9 cellular contexts compared by ENCODE assay signal in the genomic region with DNA sequence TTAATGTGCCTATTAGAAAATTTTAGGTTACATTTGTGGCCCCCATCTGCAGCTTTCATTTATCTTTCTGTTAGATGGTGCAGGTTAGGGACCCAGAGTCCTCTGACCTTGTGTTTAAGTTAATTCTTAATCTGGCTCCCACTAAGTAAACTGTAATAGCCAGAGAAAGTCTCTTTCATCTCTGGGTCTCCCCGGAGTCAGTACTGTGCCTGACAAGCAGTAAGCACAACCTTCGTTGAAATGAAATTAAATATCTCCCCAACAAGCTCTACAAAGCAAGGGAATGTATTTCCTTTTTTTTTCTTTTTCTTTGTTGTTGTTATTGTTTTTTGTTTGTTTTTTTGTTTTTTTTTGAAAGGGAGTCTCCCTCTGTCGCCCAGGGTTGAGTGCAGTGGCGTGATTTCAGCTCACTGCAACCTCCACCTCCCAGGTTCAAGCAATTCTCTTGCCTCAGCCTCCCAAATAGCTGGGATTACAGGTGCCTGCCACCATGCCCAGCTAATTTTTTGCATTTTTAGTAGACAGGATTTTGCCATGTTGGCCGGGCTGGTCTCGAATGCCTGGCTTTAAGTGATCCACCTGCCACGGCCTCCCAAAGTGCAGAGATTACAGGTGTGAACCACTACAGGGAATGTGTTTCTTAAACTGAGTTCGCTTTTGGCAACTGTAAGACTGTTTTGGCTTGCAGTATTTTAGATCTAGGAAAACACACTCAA.
DNase-seq lines count a peak whose midpoint lies in the region; ATAC-seq, FAIRE-seq and TF ChIP-seq lines count a peak whose summit lies in the region.
"Had no signal": no experiment of that assay in that cellular context is flagged by ENCODE, and none has a peak within 500 bp of the region (broad histone marks: within the 10 kb centered on the region; RNA-seq: fewer than 3 reads in every experiment).

No MANE protein-coding gene starts in this region.

- H3K9me3 ChIP-seq in astrocyte (ENCODE audit: insufficient read depth, low read depth, low read length): no peaks in the 10 kb centered on the region
- no peaks in the 10 kb centered on the region for H3K9me3 ChIP-seq in mucosa of stomach (ENCODE audit: control insufficient read depth, low read length)
- no peaks in the 10 kb centered on the region for H3K9me3 ChIP-seq in upper lobe of right lung

- H4K20me1 ChIP-seq in astrocyte (ENCODE audit: insufficient read depth, low read length): no peaks in the 10 kb centered on the region

- no peak for FAIRE-seq in astrocyte (lab: Jason Lieb, UNC)
- FAIRE-seq in D721Med (lab: Jason Lieb, UNC): no peak

- peaks cover 3% of the 10 kb centered on the region for H3K36me3 Mint-ChIP-seq in activated naive CD8-positive, alpha-beta T cell treated with anti-CD3 and anti-CD28 coated beads for 36 hours
- no peaks in the 10 kb centered on the region for H3K36me3 Mint-ChIP-seq in activated naive CD8-positive, alpha-beta T cell treated with anti-CD3 and anti-CD28 coated beads, Interleukin-2, amount 50 U/mL, for 24 hours (ENCODE audit: low read depth)
- no peaks in the 10 kb centered on the region for H3K36me3 Mint-ChIP-seq in astrocyte (ENCODE audit: low read depth, unreplicated experiment)

- peaks cover 10% of the 10 kb centered on the region for H3K4me1 Mint-ChIP-seq in activated naive CD8-positive, alpha-beta T cell treated with anti-CD3 and anti-CD28 coated beads for 36 hours
- peaks cover 11% of the 10 kb centered on the region for H3K4me1 Mint-ChIP-seq in activated naive CD8-positive, alpha-beta T cell treated with anti-CD3 and anti-CD28 coated beads, Interleukin-2, amount 50 U/mL, for 24 hours
- H3K4me1 Mint-ChIP-seq in astrocyte (ENCODE audit: low read depth, unreplicated experiment): peaks cover 14% of the 10 kb centered on the region

- H3K27me3 ChIP-seq in astrocyte (ENCODE audit: insufficient read depth, low read length) (no peaks in the 10 kb centered on the region), mucosa of stomach (ENCODE audit: control insufficient read depth, insufficient read depth, low read length) (no peaks in the 10 kb centered on the region), upper lobe of right lung (no peaks in the 10 kb centered on the region)

- H3K27ac Mint-ChIP-seq in activated naive CD8-positive, alpha-beta T cell treated with anti-CD3 and anti-CD28 coated beads for 36 hours: peak overlapping the region; percentile 20
- no peak overlapping the region for H3K27ac Mint-ChIP-seq in activated naive CD8-positive, alpha-beta T cell treated with anti-CD3 and anti-CD28 coated beads, Interleukin-2, amount 50 U/mL, for 24 hours
- H3K27ac Mint-ChIP-seq in astrocyte (ENCODE audit: unreplicated experiment): no peak overlapping the region

- no peaks in the 10 kb centered on the region for H3K79me2 ChIP-seq in astrocyte (ENCODE audit: insufficient read depth, low read length)

- no peak overlapping the region for H3K4me2 ChIP-seq in astrocyte (ENCODE audit: low read length)

- TF ChIP-seq CTCF in astrocyte (IDR thresholded peaks at IDR 0.05; ENCODE audit: insufficient read depth, low read depth, low read length) (no peak), upper lobe of right lung (IDR thresholded peaks at IDR 0.05) (no peak), D721Med (IDR thresholded peaks at IDR 0.05; ENCODE audit: insufficient read depth, missing control alignments) (no peak)

- no peaks in the 10 kb centered on the region for H3K9me3 Mint-ChIP-seq in activated naive CD8-positive, alpha-beta T cell treated with anti-CD3 and anti-CD28 coated beads for 36 hours
- H3K9me3 Mint-ChIP-seq in activated naive CD8-positive, alpha-beta T cell treated with anti-CD3 and anti-CD28 coated beads, Interleukin-2, amount 50 U/mL, for 24 hours: no peaks in the 10 kb centered on the region
- no peaks in the 10 kb centered on the region for H3K9me3 Mint-ChIP-seq in astrocyte (ENCODE audit: unreplicated experiment)
- H3K9me3 Mint-ChIP-seq: activated T-cell treated with anti-CD3 and anti-CD28 coated beads, Interleukin-2, amount 50 U/mL, for 24 hours had no signal

- H3K4me3 Mint-ChIP-seq in activated naive CD8-positive, alpha-beta T cell treated with anti-CD3 and anti-CD28 coated beads for 36 hours: no peak overlapping the region
- no peak overlapping the region for H3K4me3 Mint-ChIP-seq in activated naive CD8-positive, alpha-beta T cell treated with anti-CD3 and anti-CD28 coated beads, Interleukin-2, amount 50 U/mL, for 24 hours
- H3K4me3 Mint-ChIP-seq in astrocyte (ENCODE audit: unreplicated experiment): no peak overlapping the region

- ATAC-seq in activated naive CD8-positive, alpha-beta T cell treated with anti-CD3 and anti-CD28 coated beads, Interleukin-2, amount 50 U/mL, for 24 hours: no peak
- no peak for ATAC-seq in upper lobe of right lung
- no peak for ATAC-seq in GM19351 (IDR thresholded peaks at IDR 0.05; ENCODE audit: unreplicated experiment)

- H3K36me3 ChIP-seq in astrocyte (ENCODE audit: insufficient read depth, low read length): no peaks in the 10 kb centered on the region
- no peaks in the 10 kb centered on the region for H3K36me3 ChIP-seq in mucosa of stomach (ENCODE audit: control insufficient read depth, insufficient read depth, low read length)
- H3K36me3 ChIP-seq in upper lobe of right lung: no peaks in the 10 kb centered on the region

- H2AFZ ChIP-seq in astrocyte (ENCODE audit: low read depth, low read length): no peak overlapping the region

- H3K4me1 ChIP-seq in astrocyte (ENCODE audit: insufficient read depth, low read length) (peaks cover 7% of the 10 kb centered on the region), mucosa of stomach (ENCODE audit: control insufficient read depth, insufficient read depth, low read length) (peaks cover 4% of the 10 kb centered on the region), upper lobe of right lung (no peaks in the 10 kb centered on the region)

- H3K4me3 ChIP-seq in astrocyte (ENCODE audit: insufficient read depth, low read depth, low read length) (no peak overlapping the region), mucosa of stomach (ENCODE audit: low read length) (no peak overlapping the region), upper lobe of right lung (peak overlapping the region; percentile 56)

- H3K27me3 Mint-ChIP-seq in activated naive CD8-positive, alpha-beta T cell treated with anti-CD3 and anti-CD28 coated beads for 36 hours: peaks cover 2% of the 10 kb centered on the region
- no peaks in the 10 kb centered on the region for H3K27me3 Mint-ChIP-seq in activated naive CD8-positive, alpha-beta T cell treated with anti-CD3 and anti-CD28 coated beads, Interleukin-2, amount 50 U/mL, for 24 hours
- H3K27me3 Mint-ChIP-seq in astrocyte (ENCODE audit: low read depth, unreplicated experiment): no peaks in the 10 kb centered on the region
- H3K27me3 Mint-ChIP-seq: activated T-cell treated with anti-CD3 and anti-CD28 coated beads, Interleukin-2, amount 50 U/mL, for 24 hours had no signal

- no peak for DNase-seq in activated naive CD8-positive, alpha-beta T cell treated with anti-CD3 and anti-CD28 coated beads for 36 hours
- DNase-seq in activated naive CD8-positive, alpha-beta T cell treated with anti-CD3 and anti-CD28 coated beads, Interleukin-2, amount 50 U/mL, for 24 hours: no peak
- DNase-seq in astrocyte (ENCODE audit: low read depth) (no peak), upper lobe of right lung (no peak), D721Med (ENCODE audit: insufficient read length, low spot score) (no peak)
- DNase-seq in activated CD4-positive, alpha-beta T cell treated with anti-CD3 and anti-CD28 coated beads for 48 hours: no peak
- DNase-seq: activated T-cell treated with anti-CD3 and anti-CD28 coated beads, Interleukin-2, amount 50 U/mL, for 24 hours had no signal

- H3K27ac ChIP-seq in astrocyte (ENCODE audit: low read depth, low read length): peak overlapping the region; percentile 15
- H3K27ac ChIP-seq in upper lobe of right lung: peak overlapping the region; percentile 90

- intact Hi-C loops in upper lobe of right lung (cut with DNase I): loop anchor here (5.0 kb wide), 1 partner anchor 166 kb away; no protein-coding TSS in a partner anchor

- no peak overlapping the region for H3K9ac ChIP-seq in astrocyte (ENCODE audit: low read length)
- peak overlapping the region; percentile 71 for H3K9ac ChIP-seq in mucosa of stomach (ENCODE audit: low read length)
